ENCODE assay signal across 14 cellular contexts in genomic region chrX:1388651-1389050, GRCh38. TPM values are rescaled to one million over a fixed set of nuclear protein-coding genes. Genes with fewer than 3 reads are reported as not detected.
DNase-seq lines count a peak whose midpoint lies in the region; ATAC-seq and TF ChIP-seq lines count a peak whose summit lies in the region.
"Had no signal": no experiment of that assay in that cellular context is flagged by ENCODE, and none has a peak within 500 bp of the region (broad histone marks: within the 10 kb centered on the region; RNA-seq: fewer than 3 reads in every experiment).

No MANE protein-coding gene starts in this region.

- H3K9me3 Mint-ChIP-seq in activated naive CD4-positive, alpha-beta T cell treated with anti-CD3 and anti-CD28 coated beads for 36 hours: no peaks in the 10 kb centered on the region
- no peaks in the 10 kb centered on the region for H3K9me3 Mint-ChIP-seq in activated CD8-positive, alpha-beta T cell treated with anti-CD3 and anti-CD28 coated beads, Interleukin-2, amount 10 ng/mL, durations not matched to agents 7 days and 5 days (ENCODE audit: insufficient read depth)

- peaks cover 64% of the 10 kb centered on the region for H3K36me3 Mint-ChIP-seq in activated naive CD4-positive, alpha-beta T cell treated with anti-CD3 and anti-CD28 coated beads for 36 hours (ENCODE audit: low read depth)
- peaks cover 69% of the 10 kb centered on the region for H3K36me3 Mint-ChIP-seq in activated CD8-positive, alpha-beta T cell treated with anti-CD3 and anti-CD28 coated beads, Interleukin-2, amount 10 ng/mL, durations not matched to agents 7 days and 5 days (ENCODE audit: low read depth)

- H3K4me3 ChIP-seq in lower lobe of right lung (no peak overlapping the region), stomach (peak overlapping the region in 2 of 4 donors; percentile 92 to 98)

- H3K27ac Mint-ChIP-seq in activated naive CD4-positive, alpha-beta T cell treated with anti-CD3 and anti-CD28 coated beads for 36 hours: no peak overlapping the region
- H3K27ac Mint-ChIP-seq in activated CD8-positive, alpha-beta T cell treated with anti-CD3 and anti-CD28 coated beads, Interleukin-2, amount 10 ng/mL, durations not matched to agents 7 days and 5 days: no peak overlapping the region

- no peak overlapping the region for H3K27ac ChIP-seq in lower lobe of right lung
- H3K27ac ChIP-seq in stomach: no peak overlapping the region
- H3K27ac ChIP-seq: neutrophil had no signal

- H3K36me3 ChIP-seq in lower lobe of right lung: peaks cover 73% of the 10 kb centered on the region
- peaks cover 62 to 73% (median 73%) of the 10 kb centered on the region in 4 donors for H3K36me3 ChIP-seq in stomach

- H3K4me1 Mint-ChIP-seq in activated naive CD4-positive, alpha-beta T cell treated with anti-CD3 and anti-CD28 coated beads for 36 hours (ENCODE audit: low read depth): peaks cover 37% of the 10 kb centered on the region
- peaks cover 44% of the 10 kb centered on the region for H3K4me1 Mint-ChIP-seq in activated CD8-positive, alpha-beta T cell treated with anti-CD3 and anti-CD28 coated beads, Interleukin-2, amount 10 ng/mL, durations not matched to agents 7 days and 5 days (ENCODE audit: low read depth)

- intact Hi-C loops in activated naive CD4-positive, alpha-beta T cell treated with anti-CD3 and anti-CD28 coated beads for 36 hours (cut with micrococcal nuclease): no loop called here
- intact Hi-C loops in lower lobe of right lung (cut with DNase I): no loop called here
- intact Hi-C loops in stomach (cut with DNase I; ENCODE audit: low total_unique reads): no loop called here

- peak overlapping the region; percentile 39 for H3K4me3 Mint-ChIP-seq in activated naive CD4-positive, alpha-beta T cell treated with anti-CD3 and anti-CD28 coated beads for 36 hours
- peak overlapping the region; percentile 28 for H3K4me3 Mint-ChIP-seq in activated CD8-positive, alpha-beta T cell treated with anti-CD3 and anti-CD28 coated beads, Interleukin-2, amount 10 ng/mL, durations not matched to agents 7 days and 5 days

- DNase-seq in activated naive CD4-positive, alpha-beta T cell treated with anti-CD3 and anti-CD28 coated beads for 36 hours: no peak
- no peak for DNase-seq in activated naive CD4-positive, alpha-beta T cell treated with anti-CD3 and anti-CD28 coated beads, Interleukin-2, amount 50 U/mL, for 16 hours
- DNase-seq in activated CD8-positive, alpha-beta T cell treated with anti-CD3 and anti-CD28 coated beads, Interleukin-2, amount 10 ng/mL, durations not matched to agents 7 days and 5 days: no peak
- DNase-seq in lower lobe of right lung (peak; percentile 34), stomach (peak; percentile 15), cortex of kidney (lab: John Stamatoyannopoulos, UW) (no peak), EL (no peak), AG08395 (ENCODE audit: low spot score) (no peak)
- DNase-seq: dermis blood vessel endothelial cell, islet precursor cell, KBM-7, NCI-H146, NCI-H526 had no signal

- WGBS in stomach, 5 donors: 82 to 93% (median 88%) methylated on average over 4 of the region's 4 CpGs

- no peaks in the 10 kb centered on the region for H3K9me3 ChIP-seq in lower lobe of right lung
- no peaks in the 10 kb centered on the region for H3K9me3 ChIP-seq in stomach
- H3K9me3 ChIP-seq: neutrophil had no signal

- H3K4me1 ChIP-seq in lower lobe of right lung (peaks cover 37% of the 10 kb centered on the region), stomach (peaks cover 33 to 50% (median 44%) of the 10 kb centered on the region in 4 donors)

- TF ChIP-seq POLR2A in stomach (IDR thresholded peaks at IDR 0.05): no peak

- no peaks in the 10 kb centered on the region for H3K27me3 Mint-ChIP-seq in activated naive CD4-positive, alpha-beta T cell treated with anti-CD3 and anti-CD28 coated beads for 36 hours (ENCODE audit: low read depth)
- H3K27me3 Mint-ChIP-seq in activated CD8-positive, alpha-beta T cell treated with anti-CD3 and anti-CD28 coated beads, Interleukin-2, amount 10 ng/mL, durations not matched to agents 7 days and 5 days (ENCODE audit: low read depth): no peaks in the 10 kb centered on the region

- POLR2A ChIA-PET in activated CD8-positive, alpha-beta T cell treated with anti-CD3 and anti-CD28 coated beads, Interleukin-2, amount 10 ng/mL, durations not matched to agents 7 days and 5 days (lab: Charles Lee): no interaction called here

- CTCF ChIA-PET in activated naive CD4-positive, alpha-beta T cell treated with anti-CD3 and anti-CD28 coated beads for 36 hours (lab: Charles Lee): no interaction called here
- CTCF ChIA-PET in activated CD8-positive, alpha-beta T cell treated with anti-CD3 and anti-CD28 coated beads, Interleukin-2, amount 10 ng/mL, durations not matched to agents 7 days and 5 days (lab: Charles Lee): no interaction called here

- H3K27me3 ChIP-seq in lower lobe of right lung (ENCODE audit: low read depth) (no peaks in the 10 kb centered on the region), stomach (no peaks in the 10 kb centered on the region)
- H3K27me3 ChIP-seq: neutrophil had no signal

- ATAC-seq in activated CD8-positive, alpha-beta T cell treated with anti-CD3 and anti-CD28 coated beads, Interleukin-2, amount 10 ng/mL, durations not matched to agents 7 days and 5 days: no peak
- ATAC-seq in lower lobe of right lung: no peak

- TF ChIP-seq EP300 in stomach (IDR thresholded peaks at IDR 0.05): no peak

- no peak for TF ChIP-seq CTCF in lower lobe of right lung (IDR thresholded peaks at IDR 0.05)
- TF ChIP-seq CTCF in stomach (IDR thresholded peaks at IDR 0.05): no peak

RNA-seq across cellular contexts. Expression of gene SLC25A6, which starts 3.3 kb away (rescaled TPM):
- total RNA-seq in activated naive CD4-positive, alpha-beta T cell treated with anti-CD3 and anti-CD28 coated beads for 36 hours: 100 to 1,000 TPM; 457 to 463 TPM
- total RNA-seq in activated CD8-positive, alpha-beta T cell treated with anti-CD3 and anti-CD28 coated beads, Interleukin-2, amount 10 ng/mL, durations not matched to agents 7 days and 5 days: 100 to 1,000 TPM; 273 to 293 TPM
- total RNA-seq in lower lobe of right lung (335 TPM), stomach (100 to 1,000 TPM; 119 to 707 (median 391) TPM)
- 100 to 1,000 TPM; 416 to 606 (median 518) TPM for polyA plus RNA-seq in stomach

RNA-seq across cellular contexts. Expression of gene IL3RA, which starts 52.1 kb away (rescaled TPM):
- total RNA-seq in activated naive CD4-positive, alpha-beta T cell treated with anti-CD3 and anti-CD28 coated beads for 36 hours: not detected
- under 1 TPM; 0.60 to 0.61 TPM for total RNA-seq in activated CD8-positive, alpha-beta T cell treated with anti-CD3 and anti-CD28 coated beads, Interleukin-2, amount 10 ng/mL, durations not matched to agents 7 days and 5 days
- total RNA-seq in lower lobe of right lung (59.9 TPM), stomach (10 to 100 TPM in 1 of 5 donors, 1 to 10 TPM in 3, not detected in 1; 2.4 to 10.1 (median 3.2) TPM)
- polyA plus RNA-seq in stomach: 1 to 10 TPM; 4.5 to 6.4 (median 6.1) TPM

Comparison
In these comparisons a context has a peak if more than half of its experiments do, and no peak if none do; other contexts are left out.
1. DNase-seq: peak in lower lobe of right lung (single experiment) and stomach (single experiment); none in activated naive CD4-positive, alpha-beta T cell treated with anti-CD3 and anti-CD28 coated beads for 36 hours (single experiment), activated naive CD4-positive, alpha-beta T cell treated with anti-CD3 and anti-CD28 coated beads, Interleukin-2, amount 50 U/mL, for 16 hours (single experiment), activated CD8-positive, alpha-beta T cell treated with anti-CD3 and anti-CD28 coated beads, Interleukin-2, amount 10 ng/mL, durations not matched to agents 7 days and 5 days (single experiment), cortex of kidney (single experiment), EL (single experiment) and AG08395 (single experiment).